Comparison of ENCODE assay signal across 32 cellular contexts in the genomic region with DNA sequence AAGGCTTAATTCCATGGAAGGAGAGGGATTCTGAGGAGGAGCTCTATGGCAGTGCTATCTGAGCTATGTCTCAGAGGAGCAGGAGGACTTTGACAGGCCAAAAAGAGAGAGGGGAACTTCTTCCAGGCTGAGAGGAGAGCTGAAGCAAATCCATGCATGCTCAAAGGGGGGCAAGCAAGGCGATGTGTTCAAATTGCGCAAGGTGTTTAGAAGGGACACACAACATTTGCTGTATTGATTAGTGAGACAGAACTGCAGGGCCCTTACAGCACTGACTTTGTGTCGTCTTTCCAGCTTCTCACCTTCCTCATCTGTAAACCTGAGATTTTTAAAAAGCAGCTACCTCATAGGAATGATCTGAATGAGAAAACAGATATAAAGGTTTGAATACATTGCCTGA.
"Had no signal": no experiment of that assay in that cellular context is flagged by ENCODE, and none has a peak within 500 bp of the region (broad histone marks: within the 10 kb centered on the region; RNA-seq: fewer than 3 reads in every experiment).

No MANE protein-coding gene starts in this region.

- H3K4me3 ChIP-seq: coronary artery, dorsolateral prefrontal cortex, esophagus squamous epithelium, gastroesophageal sphincter, heart right ventricle had no signal

- FAIRE-seq: astrocyte, bronchial epithelial cell had no signal

- H3K36me3 Mint-ChIP-seq: activated naive CD8-positive, alpha-beta T cell had no signal

- H3K27me3 ChIP-seq: brain microvascular endothelial cell, dorsolateral prefrontal cortex, esophagus squamous epithelium, gastroesophageal sphincter, heart right ventricle had no signal

- H3K27me3 Mint-ChIP-seq: activated CD4-positive, alpha-beta T cell treated with anti-CD3 and anti-CD28 coated beads, Interleukin-2, amount 10 ng/mL, durations not matched to agents 7 days and 5 days; activated CD8-positive, alpha-beta T cell treated with anti-CD3 and anti-CD28 coated beads for 36 hours; activated T-helper 17 cell treated with anti-CD3 and anti-CD28 coated beads, Interleukin-2, amount 50 U/mL, for 72 hours; dendritic cell treated with granulocyte-macrophage colony-stimulating factor and Interleukin-4, amounts not matched to agents 40 ng/mL and 50 ng/mL, for 4 days; T-helper 17 cell had no signal

- DNase-seq: activated CD4-positive, alpha-beta T cell treated with anti-CD3 and anti-CD28 coated beads for 1 hour; activated CD4-positive, alpha-beta T cell treated with anti-CD3 and anti-CD28 coated beads for 4 hours; activated CD4-positive, alpha-beta T cell treated with anti-CD3 and anti-CD28 coated beads, Interleukin-2, amount 10 ng/mL, durations not matched to agents 7 days and 5 days; activated CD4-positive, alpha-beta T cell treated with anti-CD3 and anti-CD28 coated beads, Interleukin-2, amount 50 U/mL, for 4 hours; activated CD8-positive, alpha-beta memory T cell treated with anti-CD3 and anti-CD28 coated beads for 24 hours; activated CD8-positive, alpha-beta T cell treated with anti-CD3 and anti-CD28 coated beads for 36 hours; activated effector memory CD4-positive, alpha-beta T cell treated with Interleukin-2 at 50 U/mL for 16 hours; activated gamma-delta T cell treated with Interleukin-2 at 50 U/mL for 16 hours; activated naive CD4-positive, alpha-beta T cell treated with anti-CD3 and anti-CD28 coated beads, Interleukin-2, amount 50 U/mL, for 16 hours; activated naive CD4-positive, alpha-beta T cell treated with Interleukin-2 at 50 U/mL for 16 hours; activated T-cell treated with anti-CD3 and anti-CD28 coated beads, Interleukin-2, amount 50 U/mL, for 4 hours; amniotic stem cell; anterior cingulate cortex; brain microvascular endothelial cell; dorsolateral prefrontal cortex; effector memory CD8-positive, alpha-beta T cell; erythroblast; esophagus squamous epithelium; foreskin melanocyte; heart right ventricle; T-helper 1 cell; T-helper 17 cell; T1000 had no signal

- H3K9me3 Mint-ChIP-seq: activated CD4-positive, alpha-beta T cell treated with anti-CD3 and anti-CD28 coated beads, Interleukin-2, amount 10 ng/mL, durations not matched to agents 7 days and 5 days; activated CD8-positive, alpha-beta T cell treated with anti-CD3 and anti-CD28 coated beads for 36 hours; activated T-cell treated with anti-CD3 and anti-CD28 coated beads, Interleukin-2, amount 50 U/mL, for 4 hours; activated T-helper 17 cell treated with anti-CD3 and anti-CD28 coated beads, Interleukin-2, amount 50 U/mL, for 72 hours; central memory CD8-positive, alpha-beta T cell; dendritic cell treated with granulocyte-macrophage colony-stimulating factor and Interleukin-4, amounts not matched to agents 40 ng/mL and 50 ng/mL, for 4 days; effector memory CD8-positive, alpha-beta T cell; T-helper 2 cell treated with Interferon-gamma antibody and Interleukin-4, amounts not matched to agents 5 μg/mL and 100 μg/mL, for 36 hours had no signal

- H3K4me3 Mint-ChIP-seq: activated CD4-positive, alpha-beta T cell treated with anti-CD3 and anti-CD28 coated beads, Interleukin-2, amount 10 ng/mL, durations not matched to agents 7 days and 5 days; activated CD8-positive, alpha-beta T cell treated with anti-CD3 and anti-CD28 coated beads for 36 hours; activated naive CD8-positive, alpha-beta T cell; activated T-cell treated with anti-CD3 and anti-CD28 coated beads, Interleukin-2, amount 50 U/mL, for 4 hours; activated T-helper 17 cell treated with anti-CD3 and anti-CD28 coated beads, Interleukin-2, amount 50 U/mL, for 72 hours; central memory CD8-positive, alpha-beta T cell; dendritic cell treated with granulocyte-macrophage colony-stimulating factor and Interleukin-4, amounts not matched to agents 40 ng/mL and 50 ng/mL, for 4 days; effector memory CD8-positive, alpha-beta T cell; T-helper 17 cell; T-helper 2 cell treated with Interferon-gamma antibody and Interleukin-4, amounts not matched to agents 5 μg/mL and 100 μg/mL, for 36 hours had no signal

- H3K4me1 Mint-ChIP-seq: activated CD4-positive, alpha-beta T cell treated with anti-CD3 and anti-CD28 coated beads, Interleukin-2, amount 10 ng/mL, durations not matched to agents 7 days and 5 days; activated T-helper 17 cell treated with anti-CD3 and anti-CD28 coated beads, Interleukin-2, amount 50 U/mL, for 72 hours; central memory CD8-positive, alpha-beta T cell had no signal

- H3K27ac Mint-ChIP-seq: activated CD4-positive, alpha-beta T cell treated with anti-CD3 and anti-CD28 coated beads, Interleukin-2, amount 10 ng/mL, durations not matched to agents 7 days and 5 days; activated CD8-positive, alpha-beta T cell treated with anti-CD3 and anti-CD28 coated beads for 36 hours; activated naive CD8-positive, alpha-beta T cell; activated T-helper 17 cell treated with anti-CD3 and anti-CD28 coated beads, Interleukin-2, amount 50 U/mL, for 72 hours; dendritic cell treated with granulocyte-macrophage colony-stimulating factor and Interleukin-4, amounts not matched to agents 40 ng/mL and 50 ng/mL, for 4 days; effector memory CD8-positive, alpha-beta T cell; T-helper 17 cell; T-helper 2 cell treated with Interferon-gamma antibody and Interleukin-4, amounts not matched to agents 5 μg/mL and 100 μg/mL, for 36 hours had no signal

- H3K36me3 ChIP-seq: brain microvascular endothelial cell, esophagus squamous epithelium, gastroesophageal sphincter, heart right ventricle had no signal

- H3K4me1 ChIP-seq: gastroesophageal sphincter, heart right ventricle had no signal

- ATAC-seq: activated CD8-positive, alpha-beta T cell treated with anti-CD3 and anti-CD28 coated beads for 36 hours; activated T-cell treated with anti-CD3 and anti-CD28 coated beads, Interleukin-2, amount 50 U/mL, for 4 hours; activated T-helper 17 cell treated with anti-CD3 and anti-CD28 coated beads, Interleukin-2, amount 50 U/mL, for 72 hours; effector memory CD8-positive, alpha-beta T cell; gastroesophageal sphincter; heart right ventricle; T-helper 17 cell had no signal

- H3K9me3 ChIP-seq: esophagus squamous epithelium, gastroesophageal sphincter, heart right ventricle had no signal

- H3K27ac ChIP-seq: brain microvascular endothelial cell, coronary artery, dorsolateral prefrontal cortex, esophagus squamous epithelium, gastroesophageal sphincter, heart right ventricle had no signal
